ENCODE assay signal across 12 cellular contexts in the genomic region with DNA sequence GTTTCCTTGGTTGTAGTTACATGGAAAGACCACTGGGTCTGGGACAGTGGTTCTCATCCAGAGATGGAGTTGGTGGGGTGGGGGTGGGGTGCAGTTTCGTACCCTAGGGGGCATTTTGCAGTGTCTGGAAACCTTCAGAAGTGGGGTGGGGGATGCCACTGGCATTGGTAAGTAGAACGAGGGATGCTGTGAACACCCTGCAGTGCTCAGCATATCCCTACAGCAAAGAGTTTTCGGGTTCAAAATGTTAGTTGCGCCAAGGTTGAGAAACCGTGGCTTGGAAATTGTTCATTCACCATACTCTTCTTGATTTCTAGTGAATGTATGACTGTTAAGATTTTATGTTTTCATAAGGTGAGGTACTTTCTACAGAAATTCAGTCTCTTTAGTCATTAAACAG. TPM values are rescaled to one million over a fixed set of nuclear protein-coding genes. Genes with fewer than 3 reads are reported as not detected.
DNase-seq lines count a peak whose midpoint lies in the region; ATAC-seq and TF ChIP-seq lines count a peak whose summit lies in the region.
"Had no signal": no experiment of that assay in that cellular context is flagged by ENCODE, and none has a peak within 500 bp of the region (broad histone marks: within the 10 kb centered on the region; RNA-seq: fewer than 3 reads in every experiment).

No MANE protein-coding gene starts in this region.

- H4K20me1 ChIP-seq in OCI-LY7 (ENCODE audit: insufficient read depth, low read length): no peaks in the 10 kb centered on the region

- CTCF ChIA-PET in activated naive CD4-positive, alpha-beta T cell treated with anti-CD3 and anti-CD28 coated beads for 36 hours (lab: Charles Lee): interaction anchor here (1.0 to 1.4 kb wide), 2 partner anchors 16 to 19 kb away, joined by 3 to 8 read pairs; no protein-coding TSS in a partner anchor
- CTCF ChIA-PET in OCI-LY7 (lab: Charles Lee; ENCODE audit: unreplicated experiment) (no interaction called here), MCF 10A (lab: Yijun Ruan, JAX) (interaction anchor here (0.6 kb wide), 1 partner anchor 226 kb away, joined by 4 read pairs; no protein-coding TSS in a partner anchor)

- no peak for ATAC-seq in central memory CD8-positive, alpha-beta T cell (replicated peaks; ENCODE audit: extremely low read depth, poor library complexity, severe bottlenecking)
- peak; percentile 8 for ATAC-seq in stimulated activated naive CD8-positive, alpha-beta T cell treated with anti-CD3 and anti-CD28 coated beads, Interleukin-15, Interleukin-2, amounts not matched to agents 100 U/mL and 50 U/mL, for 24 hours
- ATAC-seq in psoas muscle: no peak

- no peak overlapping the region for H2AFZ ChIP-seq in OCI-LY7 (ENCODE audit: low read length)

- no peaks in the 10 kb centered on the region for H3K79me2 ChIP-seq in OCI-LY7 (ENCODE audit: insufficient read depth, low read depth, low read length)

- H3K36me3 ChIP-seq in OCI-LY7 (ENCODE audit: insufficient read depth, low read length) (no peaks in the 10 kb centered on the region), psoas muscle (ENCODE audit: insufficient read depth in 1 of 2, low read depth in 1 of 2) (no peaks in the 10 kb centered on the region)

- intact Hi-C loops in activated naive CD4-positive, alpha-beta T cell treated with anti-CD3 and anti-CD28 coated beads for 36 hours (cut with micrococcal nuclease): loop anchor here (1.0 to 10.0 kb wide), 4 partner anchors 16 to 991 kb away; partner anchors contain the start of genes CINP and TECPR2
- intact Hi-C loops in OCI-LY7 (cut with micrococcal nuclease; ENCODE audit: unreplicated experiment) (no loop called here), MCF 10A (cut with micrococcal nuclease) (no loop called here), psoas muscle (cut with DNase I) (no loop called here)

- peak; percentile 28; the same call in 1 of the 2 replicates for TF ChIP-seq CTCF in OCI-LY7 (conservative IDR thresholded peaks at IDR 0.05; ENCODE audit: low read length)
- no peak for TF ChIP-seq CTCF in MCF 10A (IDR thresholded peaks at IDR 0.05; ENCODE audit: unreplicated experiment)
- TF ChIP-seq CTCF in psoas muscle (IDR thresholded peaks at IDR 0.05): no peak

- DNase-seq in activated naive CD4-positive, alpha-beta T cell treated with anti-CD3 and anti-CD28 coated beads for 36 hours: peak; percentile 48
- no peak for DNase-seq in activated naive CD4-positive, alpha-beta T cell treated with anti-CD3 and anti-CD28 coated beads, Interleukin-2, amount 50 U/mL, for 16 hours
- DNase-seq in OCI-LY7 (ENCODE audit: low spot score) (no peak), retina (no peak), MCF 10A (ENCODE audit: unreplicated experiment) (no peak), psoas muscle (no peak)
- DNase-seq in central memory CD8-positive, alpha-beta T cell (ENCODE audit: low spot score in 2 of 2): no peak
- no peak for DNase-seq in stimulated activated naive CD8-positive, alpha-beta T cell treated with anti-CD3 and anti-CD28 coated beads, Interleukin-15, Interleukin-2, amounts not matched to agents 100 U/mL and 50 U/mL, for 24 hours
- DNase-seq: cortex of kidney, midbrain, NCI-H1417, NCI-H510A had no signal

- H3K4me3 ChIP-seq in OCI-LY7 (ENCODE audit: low read depth, low read length, poor library complexity, severe bottlenecking) (no peak overlapping the region), psoas muscle (no peak overlapping the region)

- no TSS peak for BruUV-seq in OCI-LY7 (replicated peaks; lab: Mats Ljungman, UMichigan)
- BruUV-seq in MCF 10A (replicated peaks; lab: Mats Ljungman, UMichigan): no TSS peak

- H3K27ac ChIP-seq in OCI-LY7 (ENCODE audit: low read depth, low read length, poor library complexity, severe bottlenecking): no peak overlapping the region
- no peak overlapping the region for H3K27ac ChIP-seq in psoas muscle

- peaks cover 82% of the 10 kb centered on the region for H3K4me1 Mint-ChIP-seq in activated naive CD4-positive, alpha-beta T cell treated with anti-CD3 and anti-CD28 coated beads for 36 hours (ENCODE audit: low read depth)
- peaks cover 63% of the 10 kb centered on the region for H3K4me1 Mint-ChIP-seq in central memory CD8-positive, alpha-beta T cell
- peaks cover 22% of the 10 kb centered on the region for H3K4me1 Mint-ChIP-seq in MCF 10A (ENCODE audit: insufficient read depth, unreplicated experiment)

- no peaks in the 10 kb centered on the region for H3K9me3 Mint-ChIP-seq in activated naive CD4-positive, alpha-beta T cell treated with anti-CD3 and anti-CD28 coated beads for 36 hours
- no peaks in the 10 kb centered on the region for H3K9me3 Mint-ChIP-seq in central memory CD8-positive, alpha-beta T cell
- no peaks in the 10 kb centered on the region for H3K9me3 Mint-ChIP-seq in MCF 10A (ENCODE audit: unreplicated experiment)

- peak overlapping the region; percentile 54 for H3K4me3 Mint-ChIP-seq in activated naive CD4-positive, alpha-beta T cell treated with anti-CD3 and anti-CD28 coated beads for 36 hours
- peak overlapping the region; percentile 59 for H3K4me3 Mint-ChIP-seq in central memory CD8-positive, alpha-beta T cell
- H3K4me3 Mint-ChIP-seq in MCF 10A (ENCODE audit: unreplicated experiment): no peak overlapping the region

- H3K9me2 ChIP-seq in OCI-LY7 (ENCODE audit: insufficient read depth, low read length): no peaks in the 10 kb centered on the region

- H3K36me3 Mint-ChIP-seq in activated naive CD4-positive, alpha-beta T cell treated with anti-CD3 and anti-CD28 coated beads for 36 hours (ENCODE audit: low read depth): peaks cover 42% of the 10 kb centered on the region
- peaks cover 18% of the 10 kb centered on the region for H3K36me3 Mint-ChIP-seq in central memory CD8-positive, alpha-beta T cell (ENCODE audit: insufficient read depth)
- peaks cover 10% of the 10 kb centered on the region for H3K36me3 Mint-ChIP-seq in MCF 10A (ENCODE audit: insufficient read depth, unreplicated experiment)

- 90 to 97% (median 93%) methylated on average over 5 of the region's 5 CpGs for WGBS in psoas muscle, 3 donors

- H3K27me3 Mint-ChIP-seq in activated naive CD4-positive, alpha-beta T cell treated with anti-CD3 and anti-CD28 coated beads for 36 hours (ENCODE audit: low read depth): no peaks in the 10 kb centered on the region
- H3K27me3 Mint-ChIP-seq in central memory CD8-positive, alpha-beta T cell: no peaks in the 10 kb centered on the region
- no peaks in the 10 kb centered on the region for H3K27me3 Mint-ChIP-seq in MCF 10A (ENCODE audit: insufficient read depth, unreplicated experiment)

- H3K27ac Mint-ChIP-seq in activated naive CD4-positive, alpha-beta T cell treated with anti-CD3 and anti-CD28 coated beads for 36 hours: peak overlapping the region; percentile 99
- peak overlapping the region; percentile 86 for H3K27ac Mint-ChIP-seq in central memory CD8-positive, alpha-beta T cell (ENCODE audit: low read depth)
- H3K27ac Mint-ChIP-seq in MCF 10A (ENCODE audit: low read depth, unreplicated experiment): no peak overlapping the region

- H3K4me1 ChIP-seq in OCI-LY7 (ENCODE audit: insufficient read depth, low read length, poor library complexity, severe bottlenecking): peaks cover 7% of the 10 kb centered on the region
- no peaks in the 10 kb centered on the region for H3K4me1 ChIP-seq in psoas muscle

- POLR2A ChIA-PET in OCI-LY7 (lab: Charles Lee) (interaction anchor here (0.9 kb wide), 1 partner anchor 356 kb away, joined by 3 read pairs; no protein-coding TSS in a partner anchor), MCF 10A (lab: Yijun Ruan, JAX) (no interaction called here)

- no peaks in the 10 kb centered on the region for H3K27me3 ChIP-seq in psoas muscle (ENCODE audit: insufficient read depth in 3 of 3, low read length in 2 of 3)

- no peak overlapping the region for H3K4me2 ChIP-seq in OCI-LY7 (ENCODE audit: low read length)

- no peaks in the 10 kb centered on the region for H3K9me3 ChIP-seq in OCI-LY7 (ENCODE audit: low read length)
- no peaks in the 10 kb centered on the region for H3K9me3 ChIP-seq in psoas muscle

RNA-seq across cellular contexts. Expression of gene TRAF3, which starts 28.7 kb away (rescaled TPM):
- 10 to 100 TPM; 74.4 to 76.8 TPM for total RNA-seq in activated naive CD4-positive, alpha-beta T cell treated with anti-CD3 and anti-CD28 coated beads for 36 hours
- 0.59 and 0.82 TPM in 2 replicates for total RNA-seq in OCI-LY7 (2014; rRNA removed; shearing (Covaris generic))
- total RNA-seq in OCI-LY7 (2022): 1.5 and 2.9 TPM in 2 replicates
- 24.3 and 25.3 TPM in 2 replicates for total RNA-seq in MCF 10A (2022)
- total RNA-seq in psoas muscle: 10 to 100 TPM in 1 of 4 donors, 1 to 10 TPM in 3; 7.9 to 16.3 (median 8.2) TPM
- polyA plus RNA-seq in psoas muscle: 10 to 100 TPM in 1 of 3 donors, 1 to 10 TPM in 2; 3.3 to 15.9 (median 3.3) TPM
